In genomic region chr11:3165152-3165705, GRCh38 we compare ENCODE assay signal across 8 cellular contexts. TPM values are rescaled to one million over a fixed set of nuclear protein-coding genes. Genes with fewer than 3 reads are reported as not detected.
DNase-seq lines count a peak whose midpoint lies in the region; ATAC-seq and TF ChIP-seq lines count a peak whose summit lies in the region.

A gene with protein sequence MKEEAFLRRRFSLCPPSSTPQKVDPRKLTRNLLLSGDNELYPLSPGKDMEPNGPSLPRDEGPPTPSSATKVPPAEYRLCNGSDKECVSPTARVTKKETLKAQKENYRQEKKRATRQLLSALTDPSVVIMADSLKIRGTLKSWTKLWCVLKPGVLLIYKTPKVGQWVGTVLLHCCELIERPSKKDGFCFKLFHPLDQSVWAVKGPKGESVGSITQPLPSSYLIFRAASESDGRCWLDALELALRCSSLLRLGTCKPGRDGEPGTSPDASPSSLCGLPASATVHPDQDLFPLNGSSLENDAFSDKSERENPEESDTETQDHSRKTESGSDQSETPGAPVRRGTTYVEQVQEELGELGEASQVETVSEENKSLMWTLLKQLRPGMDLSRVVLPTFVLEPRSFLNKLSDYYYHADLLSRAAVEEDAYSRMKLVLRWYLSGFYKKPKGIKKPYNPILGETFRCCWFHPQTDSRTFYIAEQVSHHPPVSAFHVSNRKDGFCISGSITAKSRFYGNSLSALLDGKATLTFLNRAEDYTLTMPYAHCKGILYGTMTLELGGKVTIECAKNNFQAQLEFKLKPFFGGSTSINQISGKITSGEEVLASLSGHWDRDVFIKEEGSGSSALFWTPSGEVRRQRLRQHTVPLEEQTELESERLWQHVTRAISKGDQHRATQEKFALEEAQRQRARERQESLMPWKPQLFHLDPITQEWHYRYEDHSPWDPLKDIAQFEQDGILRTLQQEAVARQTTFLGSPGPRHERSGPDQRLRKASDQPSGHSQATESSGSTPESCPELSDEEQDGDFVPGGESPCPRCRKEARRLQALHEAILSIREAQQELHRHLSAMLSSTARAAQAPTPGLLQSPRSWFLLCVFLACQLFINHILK (minus strand): TSS chr11:3165310. CDS start chr11:3129148, 36,162 bp downstream.

- H3K4me3 ChIP-seq in MM.1S (ENCODE audit: low read length): peak within 1 kb of the TSS; percentile 68

- intact Hi-C loops in CD14-positive monocyte (cut with micrococcal nuclease) (no loop called here), left colon (cut with DNase I, micrococcal nuclease) (no loop called here)
- intact Hi-C loops in activated CD4-positive, alpha-beta T cell treated with anti-CD3 and anti-CD28 coated beads, Interleukin-2, amount 10 ng/mL, durations not matched to agents 24 days and 14 days (cut with micrococcal nuclease): loop anchor here (5.0 kb wide), 1 partner anchor 108 kb away; the partner anchor contains the start of gene CARS1

- peaks cover 45% of the 10 kb centered on the region for H3K27me3 ChIP-seq in MM.1S (replicated peaks; ENCODE audit: insufficient read depth, low read length)

- DNase-seq in CD14-positive monocyte (ENCODE audit: low spot score) (no peak), MM.1S (peak; percentile 72), dermis blood vessel endothelial cell (peak; percentile 77), left colon (peak; percentile 74 to 84)
- DNase-seq in activated CD4-positive, alpha-beta T cell treated with anti-CD3 and anti-CD28 coated beads, Interleukin-2, amount 10 ng/mL, durations not matched to agents 24 days and 14 days: peak; percentile 84
- peak; percentile 72 for DNase-seq in stimulated activated CD4-positive, alpha-beta T cell treated with anti-CD3 and anti-CD28 coated beads, Interleukin-15, amount 100 ng/mL, for 24 hours

- H3K27ac ChIP-seq in MM.1S (ENCODE audit: low read length): no peak within 1 kb of the TSS

- H3K36me3 Mint-ChIP-seq in CD14-positive monocyte: peaks cover 5 to 8% of the 10 kb centered on the region in 2 donors
- no peaks in the 10 kb centered on the region for H3K36me3 Mint-ChIP-seq in activated CD4-positive, alpha-beta T cell treated with anti-CD3 and anti-CD28 coated beads, Interleukin-2, amount 10 ng/mL, durations not matched to agents 24 days and 14 days (ENCODE audit: low read depth)

- H4K20me1 ChIP-seq in MM.1S (ENCODE audit: insufficient read depth, low read length): no peaks in the 10 kb centered on the region

- H3K27me3 Mint-ChIP-seq in CD14-positive monocyte (ENCODE audit: low read depth in 3 of 3): peaks cover 16 to 26% (median 23%) of the 10 kb centered on the region in 3 donors
- H3K27me3 Mint-ChIP-seq in activated CD4-positive, alpha-beta T cell treated with anti-CD3 and anti-CD28 coated beads, Interleukin-2, amount 10 ng/mL, durations not matched to agents 24 days and 14 days: peaks cover 53% of the 10 kb centered on the region

- no peak for TF ChIP-seq CTCF in CD14-positive monocyte (IDR thresholded peaks at IDR 0.05)
- TF ChIP-seq CTCF in MM.1S (IDR thresholded peaks at IDR 0.05; ENCODE audit: low read length): no peak

- H3K9me3 Mint-ChIP-seq in CD14-positive monocyte: peaks cover 0 to 2% (median 0%) of the 10 kb centered on the region in 7 donors
- H3K9me3 Mint-ChIP-seq in activated CD4-positive, alpha-beta T cell treated with anti-CD3 and anti-CD28 coated beads, Interleukin-2, amount 10 ng/mL, durations not matched to agents 24 days and 14 days: no peaks in the 10 kb centered on the region

- H3K36me3 ChIP-seq in MM.1S (replicated peaks; ENCODE audit: insufficient read depth, low read length): no peaks in the 10 kb centered on the region

- H3K4me2 ChIP-seq in MM.1S (ENCODE audit: low read depth, low read length): peak within 1 kb of the TSS; percentile 92

- H3F3A ChIP-seq in MM.1S (ENCODE audit: insufficient read depth, low read length): no peaks in the 10 kb centered on the region

- H2AFZ ChIP-seq in MM.1S (ENCODE audit: low read length): peak within 1 kb of the TSS; percentile 92

- peaks cover 70% of the 10 kb centered on the region for H3K4me1 Mint-ChIP-seq in CD14-positive monocyte
- peaks cover 12% of the 10 kb centered on the region for H3K4me1 Mint-ChIP-seq in activated CD4-positive, alpha-beta T cell treated with anti-CD3 and anti-CD28 coated beads, Interleukin-2, amount 10 ng/mL, durations not matched to agents 24 days and 14 days

- peaks cover 10% of the 10 kb centered on the region; the same call in 1 of the 2 replicates for H3K79me2 ChIP-seq in MM.1S (ENCODE audit: low read length)

- no peaks in the 10 kb centered on the region for H3K4me1 ChIP-seq in MM.1S (ENCODE audit: low read length)

- peak within 1 kb of the TSS in 6 of 7 donors; percentile 30 to 70 (median 52) for H3K27ac Mint-ChIP-seq in CD14-positive monocyte
- H3K27ac Mint-ChIP-seq in activated CD4-positive, alpha-beta T cell treated with anti-CD3 and anti-CD28 coated beads, Interleukin-2, amount 10 ng/mL, durations not matched to agents 24 days and 14 days: no peak within 1 kb of the TSS

- no peaks in the 10 kb centered on the region for H3K9me2 ChIP-seq in MM.1S (replicated peaks; ENCODE audit: insufficient read depth, low read length)

- H3K4me3 Mint-ChIP-seq in CD14-positive monocyte: peak within 1 kb of the TSS; percentile 81 to 92
- H3K4me3 Mint-ChIP-seq in activated CD4-positive, alpha-beta T cell treated with anti-CD3 and anti-CD28 coated beads, Interleukin-2, amount 10 ng/mL, durations not matched to agents 24 days and 14 days: peak within 1 kb of the TSS; percentile 77

- no peaks in the 10 kb centered on the region for H3K9me3 ChIP-seq in MM.1S (replicated peaks; ENCODE audit: insufficient read depth, low read length)

- ATAC-seq in left colon (peak; percentile 74), HG02885 (IDR thresholded peaks at IDR 0.05; ENCODE audit: poor library complexity, unreplicated experiment) (no peak), GM19455 (IDR thresholded peaks at IDR 0.05; ENCODE audit: unreplicated experiment) (no peak)

- peak within 1 kb of the TSS; percentile 68 for H3K9ac ChIP-seq in MM.1S (ENCODE audit: low read length)

RNA-seq across cellular contexts. Expression of the gene that starts here (rescaled TPM):
- polyA plus RNA-seq in CD14-positive monocyte: 1 to 10 TPM; 3.1 to 6.8 TPM
- total RNA-seq in activated CD4-positive, alpha-beta T cell treated with anti-CD3 and anti-CD28 coated beads, Interleukin-2, amount 10 ng/mL, durations not matched to agents 24 days and 14 days: 2.3 and 3.4 TPM in 2 replicates
- total RNA-seq in dermis blood vessel endothelial cell: 74.9 and 110 TPM in 2 replicates
- 10 to 100 TPM; 36.8 to 48.7 TPM for total RNA-seq in left colon
